In genomic region chr1:184889183-184889582, GRCh38 we compare ENCODE assay signal across 1 cellular context.
TF ChIP-seq lines count a peak whose summit lies in the region.

No MANE protein-coding gene starts in this region.

TF ChIP-seq in SK-N-SH, 30 proteins besides CTCF, POLR2A, EP300 and RAD21 (continued from another document):
- TF ChIP-seq, protein P1, sequence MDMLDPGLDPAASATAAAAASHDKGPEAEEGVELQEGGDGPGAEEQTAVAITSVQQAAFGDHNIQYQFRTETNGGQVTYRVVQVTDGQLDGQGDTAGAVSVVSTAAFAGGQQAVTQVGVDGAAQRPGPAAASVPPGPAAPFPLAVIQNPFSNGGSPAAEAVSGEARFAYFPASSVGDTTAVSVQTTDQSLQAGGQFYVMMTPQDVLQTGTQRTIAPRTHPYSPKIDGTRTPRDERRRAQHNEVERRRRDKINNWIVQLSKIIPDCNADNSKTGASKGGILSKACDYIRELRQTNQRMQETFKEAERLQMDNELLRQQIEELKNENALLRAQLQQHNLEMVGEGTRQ (IDR thresholded peaks at IDR 0.05; ENCODE audit: borderline replicate concordance, low read depth, low read length) = no peak
- no peak for TF ChIP-seq EZH2phosphoT487 (IDR thresholded peaks at IDR 0.05; ENCODE audit: borderline replicate concordance, low read depth)
- TF ChIP-seq, protein P2, sequence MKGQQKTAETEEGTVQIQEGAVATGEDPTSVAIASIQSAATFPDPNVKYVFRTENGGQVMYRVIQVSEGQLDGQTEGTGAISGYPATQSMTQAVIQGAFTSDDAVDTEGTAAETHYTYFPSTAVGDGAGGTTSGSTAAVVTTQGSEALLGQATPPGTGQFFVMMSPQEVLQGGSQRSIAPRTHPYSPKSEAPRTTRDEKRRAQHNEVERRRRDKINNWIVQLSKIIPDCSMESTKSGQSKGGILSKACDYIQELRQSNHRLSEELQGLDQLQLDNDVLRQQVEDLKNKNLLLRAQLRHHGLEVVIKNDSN (IDR thresholded peaks at IDR 0.05; ENCODE audit: borderline replicate concordance, low read depth) = no peak
